ENCODE assay signal across 1 cellular context in the genomic region with DNA sequence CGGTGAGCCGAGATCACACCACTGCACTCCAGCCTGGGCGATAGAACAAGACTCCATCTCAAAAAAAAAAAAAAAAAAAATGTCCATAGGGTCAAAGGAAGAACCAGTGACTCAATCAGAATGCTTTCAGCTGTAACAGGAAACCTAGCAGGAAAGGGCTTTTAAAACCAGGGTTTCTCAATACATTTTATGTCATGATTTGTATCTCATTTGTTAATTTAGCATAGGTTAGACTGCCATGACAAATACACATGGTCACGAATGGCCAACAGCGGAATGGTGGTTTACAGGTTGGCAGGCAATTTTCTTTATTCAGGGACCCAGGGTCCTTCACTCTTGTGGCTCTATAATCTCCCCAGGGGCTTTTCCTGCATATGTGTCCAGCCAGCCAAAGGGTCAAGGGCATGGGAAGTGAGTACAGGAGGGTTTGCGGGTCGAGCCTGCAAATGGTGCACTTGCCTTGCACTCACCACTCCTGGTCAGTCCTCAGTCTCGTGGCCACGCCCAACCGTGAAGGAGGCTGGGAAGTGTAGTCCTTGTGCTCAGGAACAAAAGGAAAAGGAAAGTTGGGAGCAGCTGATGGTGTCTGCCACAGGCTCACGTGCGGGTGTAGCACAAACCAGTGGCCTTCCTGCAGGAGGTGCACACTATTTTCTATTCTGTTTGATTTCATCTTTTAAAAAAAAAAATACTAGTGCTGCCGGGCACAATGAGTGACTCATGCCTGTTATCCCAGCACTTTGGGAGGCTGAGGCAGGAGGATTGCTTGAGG.
TF ChIP-seq lines count a peak whose summit lies in the region.

No MANE protein-coding gene starts in this region.

TF ChIP-seq in SK-N-SH, 30 proteins besides CTCF, POLR2A, EP300 and RAD21 (continued from another document):
- TF ChIP-seq, protein P1, sequence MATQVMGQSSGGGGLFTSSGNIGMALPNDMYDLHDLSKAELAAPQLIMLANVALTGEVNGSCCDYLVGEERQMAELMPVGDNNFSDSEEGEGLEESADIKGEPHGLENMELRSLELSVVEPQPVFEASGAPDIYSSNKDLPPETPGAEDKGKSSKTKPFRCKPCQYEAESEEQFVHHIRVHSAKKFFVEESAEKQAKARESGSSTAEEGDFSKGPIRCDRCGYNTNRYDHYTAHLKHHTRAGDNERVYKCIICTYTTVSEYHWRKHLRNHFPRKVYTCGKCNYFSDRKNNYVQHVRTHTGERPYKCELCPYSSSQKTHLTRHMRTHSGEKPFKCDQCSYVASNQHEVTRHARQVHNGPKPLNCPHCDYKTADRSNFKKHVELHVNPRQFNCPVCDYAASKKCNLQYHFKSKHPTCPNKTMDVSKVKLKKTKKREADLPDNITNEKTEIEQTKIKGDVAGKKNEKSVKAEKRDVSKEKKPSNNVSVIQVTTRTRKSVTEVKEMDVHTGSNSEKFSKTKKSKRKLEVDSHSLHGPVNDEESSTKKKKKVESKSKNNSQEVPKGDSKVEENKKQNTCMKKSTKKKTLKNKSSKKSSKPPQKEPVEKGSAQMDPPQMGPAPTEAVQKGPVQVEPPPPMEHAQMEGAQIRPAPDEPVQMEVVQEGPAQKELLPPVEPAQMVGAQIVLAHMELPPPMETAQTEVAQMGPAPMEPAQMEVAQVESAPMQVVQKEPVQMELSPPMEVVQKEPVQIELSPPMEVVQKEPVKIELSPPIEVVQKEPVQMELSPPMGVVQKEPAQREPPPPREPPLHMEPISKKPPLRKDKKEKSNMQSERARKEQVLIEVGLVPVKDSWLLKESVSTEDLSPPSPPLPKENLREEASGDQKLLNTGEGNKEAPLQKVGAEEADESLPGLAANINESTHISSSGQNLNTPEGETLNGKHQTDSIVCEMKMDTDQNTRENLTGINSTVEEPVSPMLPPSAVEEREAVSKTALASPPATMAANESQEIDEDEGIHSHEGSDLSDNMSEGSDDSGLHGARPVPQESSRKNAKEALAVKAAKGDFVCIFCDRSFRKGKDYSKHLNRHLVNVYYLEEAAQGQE (IDR thresholded peaks at IDR 0.05; ENCODE audit: low read depth, low read length), result no peak
- no peak for TF ChIP-seq CHD2 (IDR thresholded peaks at IDR 0.05; ENCODE audit: low read length, partially characterized antibody)
- TF ChIP-seq, protein P2, sequence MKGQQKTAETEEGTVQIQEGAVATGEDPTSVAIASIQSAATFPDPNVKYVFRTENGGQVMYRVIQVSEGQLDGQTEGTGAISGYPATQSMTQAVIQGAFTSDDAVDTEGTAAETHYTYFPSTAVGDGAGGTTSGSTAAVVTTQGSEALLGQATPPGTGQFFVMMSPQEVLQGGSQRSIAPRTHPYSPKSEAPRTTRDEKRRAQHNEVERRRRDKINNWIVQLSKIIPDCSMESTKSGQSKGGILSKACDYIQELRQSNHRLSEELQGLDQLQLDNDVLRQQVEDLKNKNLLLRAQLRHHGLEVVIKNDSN (IDR thresholded peaks at IDR 0.05; ENCODE audit: borderline replicate concordance, low read depth), result no peak
- TF ChIP-seq JUND (IDR thresholded peaks at IDR 0.05), result no peak
TF ChIP-seq in SK-N-SH: peak in this region for 0.
